Comparison of ENCODE assay signal across 1 cellular context in the genomic region with DNA sequence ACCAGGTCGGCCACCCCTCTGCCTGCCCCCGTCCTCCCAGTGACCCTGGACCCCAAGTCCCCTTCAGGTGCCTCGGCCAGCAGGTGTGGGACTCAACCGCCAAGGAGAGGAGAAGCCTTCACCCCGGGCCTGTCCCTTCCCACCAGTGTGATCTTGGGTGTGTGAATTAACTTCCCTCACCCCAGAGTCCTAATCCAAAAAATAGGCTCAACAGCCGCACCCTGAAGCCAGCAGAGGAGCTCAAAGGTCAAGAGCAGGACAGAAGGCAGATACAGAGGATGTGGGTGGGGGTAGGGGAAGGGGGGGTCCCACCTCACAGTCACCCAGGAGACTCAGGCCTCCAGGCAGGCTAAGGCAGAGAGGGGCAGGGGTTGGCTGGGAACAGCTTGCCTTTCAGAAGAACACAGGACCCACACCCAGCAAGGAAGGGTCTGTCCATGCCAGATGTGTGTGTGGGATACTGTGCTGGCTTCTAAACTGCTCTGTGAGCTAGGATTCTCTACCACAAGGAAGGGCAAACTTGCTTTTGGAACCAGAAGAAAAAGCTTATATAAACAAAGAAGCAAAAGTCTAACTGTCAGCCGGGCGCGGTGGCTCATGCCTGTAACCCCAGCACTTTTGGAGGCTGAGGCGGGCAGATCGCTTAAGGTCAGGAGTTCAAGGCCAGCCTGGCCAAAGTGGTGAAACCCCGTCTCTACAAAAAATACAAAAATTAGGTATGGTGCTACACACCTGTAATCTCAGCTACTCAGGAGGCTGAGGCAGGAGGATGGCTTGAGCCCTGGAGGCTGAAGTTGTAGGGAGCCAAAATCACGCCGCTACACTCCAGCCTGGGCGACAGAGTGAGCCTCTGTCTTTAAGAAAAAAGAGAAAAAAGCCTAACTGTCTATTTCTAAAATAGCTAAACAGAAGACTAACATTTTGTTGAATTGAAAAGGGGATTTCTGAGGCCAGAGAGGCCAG.
TF ChIP-seq lines count a peak whose summit lies in the region.

No MANE protein-coding gene starts in this region.

TF ChIP-seq in endothelial cell of umbilical vein, 7 proteins besides CTCF, POLR2A, EP300 and RAD21:
- TF ChIP-seq JUN (IDR thresholded peaks at IDR 0.05; ENCODE audit: borderline replicate concordance, insufficient read depth, insufficient read length, low read depth) (no peak), GATA2 (IDR thresholded peaks at IDR 0.05; ENCODE audit: insufficient read depth, insufficient read length, low read depth, low read length) (no peak), FOS (IDR thresholded peaks at IDR 0.05; ENCODE audit: borderline replicate concordance, insufficient read depth, low read length) (no peak), MYC (IDR thresholded peaks at IDR 0.05; ENCODE audit: low read depth, low read length) (no peak), EZH2 (IDR thresholded peaks at IDR 0.05; ENCODE audit: borderline replicate concordance, low read depth, low read length, severe bottlenecking) (no peak), POLR2AphosphoS5 (IDR thresholded peaks at IDR 0.05; ENCODE audit: insufficient read depth, low read depth, low read length) (no peak)
- TF ChIP-seq, protein P1, sequence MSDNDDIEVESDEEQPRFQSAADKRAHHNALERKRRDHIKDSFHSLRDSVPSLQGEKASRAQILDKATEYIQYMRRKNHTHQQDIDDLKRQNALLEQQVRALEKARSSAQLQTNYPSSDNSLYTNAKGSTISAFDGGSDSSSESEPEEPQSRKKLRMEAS (IDR thresholded peaks at IDR 0.05; ENCODE audit: insufficient read depth, insufficient read length) = no peak
